8 cellular contexts compared by ENCODE assay signal in genomic region chr19:51904331-51905165, GRCh38. TPM values are rescaled to one million over a fixed set of nuclear protein-coding genes. Genes with fewer than 3 reads are reported as not detected.
DNase-seq lines count a peak whose midpoint lies in the region; ATAC-seq, FAIRE-seq and TF ChIP-seq lines count a peak whose summit lies in the region.

TSS of gene ZNF649 (minus strand) at chr19:51905017. CDS start at chr19:51900107, 4,910 bp downstream.

- peak; percentile 56 for DNase-seq in GM12892 (ENCODE audit: insufficient read length)
- peak; percentile 69 for DNase-seq in NCI-H446 treated with DMSO at 0.1 percent for 48 hours (lab: John Stamatoyannopoulos, UW)
- DNase-seq in activated CD4-positive, alpha-beta T cell treated with anti-CD3 and anti-CD28 coated beads for 48 hours: peak; percentile 87
- DNase-seq in colonic mucosa: peak; percentile 86
- peak; percentile 77 for DNase-seq in kidney glomerular epithelial cell (lab: John Stamatoyannopoulos, UW)
- peak; percentile 58 to 67 for DNase-seq in stimulated activated CD4-positive, alpha-beta T cell treated with anti-CD3 and anti-CD28 coated beads, Interleukin-15, amount 100 ng/mL, for 1 hour (ENCODE audit: low read depth in 1 of 2, low spot score in 1 of 2)
- DNase-seq in ACHN: no peak

- ATAC-seq in HG02970 (IDR thresholded peaks at IDR 0.05; ENCODE audit: low FRiP score, unreplicated experiment): peak; percentile 66

- FAIRE-seq in GM12892 (lab: Jason Lieb, UNC): peak; percentile 60

- peaks cover 5% of the 10 kb centered on the region for H3K4me1 ChIP-seq in colonic mucosa

- H3K27me3 ChIP-seq in colonic mucosa: no peaks in the 10 kb centered on the region

- H3K9ac ChIP-seq in colonic mucosa (ENCODE audit: low read depth in 2 of 2, low read length in 2 of 2): peak within 1 kb of the TSS; percentile 71 to 81

- no peaks in the 10 kb centered on the region for H3K9me3 ChIP-seq in colonic mucosa

- in situ Hi-C loops in ACHN (cut with HindIII; ENCODE audit: low pct_ligation_motif_present, low pct_unique_long_range_greater_than_20kb, low sequenced_read_pairs): no loop called here

- intact Hi-C loops in colonic mucosa (cut with DNase I): no loop called here

- H3K27ac ChIP-seq in colonic mucosa: peak within 1 kb of the TSS; percentile 42

- TF ChIP-seq POLR2A in GM12892 (IDR thresholded peaks at IDR 0.05; ENCODE audit: low read depth, low read length): peak; percentile 63; the same call in 1 of the 2 replicates

- H3K36me3 ChIP-seq in colonic mucosa: peaks cover under 1% of the 10 kb centered on the region

- TF ChIP-seq CTCF in colonic mucosa (IDR thresholded peaks at IDR 0.05): no peak

- peak within 1 kb of the TSS; percentile 75 for H3K4me3 ChIP-seq in colonic mucosa

RNA-seq across cellular contexts. Expression of gene ZNF649, which starts in this region (rescaled TPM):
- polyA plus RNA-seq in GM12892 (2012; ENCODE audit: missing spikeins): 5.5 TPM
- 1 to 10 TPM; 8.1 to 8.2 TPM for total RNA-seq in colonic mucosa
